ENCODE assay signal across 1 cellular context in the genomic region with DNA sequence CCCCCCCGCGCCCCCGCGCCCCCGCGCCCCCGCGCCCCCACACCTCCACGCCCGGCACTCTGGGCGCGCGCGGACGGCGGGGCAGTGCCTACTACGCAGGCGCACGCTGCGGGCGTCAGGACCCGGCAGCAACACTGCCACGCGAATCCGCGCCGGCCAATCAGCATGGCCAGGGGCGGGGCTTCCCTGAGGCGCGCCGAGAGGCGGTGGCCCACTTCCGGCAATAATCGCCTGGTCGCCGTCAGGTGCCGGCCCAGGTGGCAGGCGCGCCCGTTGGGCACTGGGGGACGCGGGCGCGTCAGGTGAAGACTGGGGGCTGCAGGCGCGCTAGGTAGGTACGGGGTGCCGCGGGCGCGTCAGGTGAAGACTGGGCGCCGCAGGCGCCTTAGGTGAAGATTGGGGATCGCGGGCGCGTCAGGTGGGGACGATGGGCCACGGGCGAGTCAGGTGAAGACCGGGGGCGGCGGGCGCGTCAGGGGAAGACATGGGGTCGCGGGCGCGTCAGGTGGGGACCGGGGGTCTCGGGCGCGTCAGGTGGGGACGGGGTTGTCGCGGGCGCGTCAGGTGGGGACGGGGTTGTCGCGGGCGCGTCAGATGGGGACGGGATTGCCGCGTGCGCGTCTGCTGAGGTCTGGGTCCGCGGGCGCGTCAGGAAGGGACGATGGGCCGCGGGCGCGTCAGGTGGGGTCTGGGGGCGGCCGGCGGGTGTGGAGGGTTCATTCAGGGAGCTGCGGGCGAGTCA.
A peak's percentile ranks its signal among the peaks of the same experiment; 100 is the strongest.
TF ChIP-seq lines count a peak whose summit lies in the region.

No MANE protein-coding gene starts in this region.

TF ChIP-seq in HepG2, 621 proteins besides CTCF, POLR2A, EP300 and RAD21 (continued from another document):
- TF ChIP-seq, protein P1, sequence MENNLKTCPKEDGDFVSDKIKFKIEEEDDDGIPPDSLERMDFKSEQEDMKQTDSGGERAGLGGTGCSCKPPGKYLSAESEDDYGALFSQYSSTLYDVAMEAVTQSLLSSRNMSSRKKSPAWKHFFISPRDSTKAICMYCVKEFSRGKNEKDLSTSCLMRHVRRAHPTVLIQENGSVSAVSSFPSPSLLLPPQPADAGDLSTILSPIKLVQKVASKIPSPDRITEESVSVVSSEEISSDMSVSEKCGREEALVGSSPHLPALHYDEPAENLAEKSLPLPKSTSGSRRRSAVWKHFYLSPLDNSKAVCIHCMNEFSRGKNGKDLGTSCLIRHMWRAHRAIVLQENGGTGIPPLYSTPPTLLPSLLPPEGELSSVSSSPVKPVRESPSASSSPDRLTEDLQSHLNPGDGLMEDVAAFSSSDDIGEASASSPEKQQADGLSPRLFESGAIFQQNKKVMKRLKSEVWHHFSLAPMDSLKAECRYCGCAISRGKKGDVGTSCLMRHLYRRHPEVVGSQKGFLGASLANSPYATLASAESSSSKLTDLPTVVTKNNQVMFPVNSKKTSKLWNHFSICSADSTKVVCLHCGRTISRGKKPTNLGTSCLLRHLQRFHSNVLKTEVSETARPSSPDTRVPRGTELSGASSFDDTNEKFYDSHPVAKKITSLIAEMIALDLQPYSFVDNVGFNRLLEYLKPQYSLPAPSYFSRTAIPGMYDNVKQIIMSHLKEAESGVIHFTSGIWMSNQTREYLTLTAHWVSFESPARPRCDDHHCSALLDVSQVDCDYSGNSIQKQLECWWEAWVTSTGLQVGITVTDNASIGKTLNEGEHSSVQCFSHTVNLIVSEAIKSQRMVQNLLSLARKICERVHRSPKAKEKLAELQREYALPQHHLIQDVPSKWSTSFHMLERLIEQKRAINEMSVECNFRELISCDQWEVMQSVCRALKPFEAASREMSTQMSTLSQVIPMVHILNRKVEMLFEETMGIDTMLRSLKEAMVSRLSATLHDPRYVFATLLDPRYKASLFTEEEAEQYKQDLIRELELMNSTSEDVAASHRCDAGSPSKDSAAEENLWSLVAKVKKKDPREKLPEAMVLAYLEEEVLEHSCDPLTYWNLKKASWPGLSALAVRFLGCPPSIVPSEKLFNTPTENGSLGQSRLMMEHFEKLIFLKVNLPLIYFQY (CRISPR knock-in tag; IDR thresholded peaks at IDR 0.05; ENCODE audit: borderline replicate concordance): peak; percentile 81; the same call in 1 of the 2 replicates
- TF ChIP-seq SKI (IDR thresholded peaks at IDR 0.05; ENCODE audit: partially characterized antibody): peak; percentile 11
- no peak for TF ChIP-seq ZNF615 (CRISPR knock-in tag; IDR thresholded peaks at IDR 0.05; ENCODE audit: borderline replicate concordance)
- TF ChIP-seq, protein P2, sequence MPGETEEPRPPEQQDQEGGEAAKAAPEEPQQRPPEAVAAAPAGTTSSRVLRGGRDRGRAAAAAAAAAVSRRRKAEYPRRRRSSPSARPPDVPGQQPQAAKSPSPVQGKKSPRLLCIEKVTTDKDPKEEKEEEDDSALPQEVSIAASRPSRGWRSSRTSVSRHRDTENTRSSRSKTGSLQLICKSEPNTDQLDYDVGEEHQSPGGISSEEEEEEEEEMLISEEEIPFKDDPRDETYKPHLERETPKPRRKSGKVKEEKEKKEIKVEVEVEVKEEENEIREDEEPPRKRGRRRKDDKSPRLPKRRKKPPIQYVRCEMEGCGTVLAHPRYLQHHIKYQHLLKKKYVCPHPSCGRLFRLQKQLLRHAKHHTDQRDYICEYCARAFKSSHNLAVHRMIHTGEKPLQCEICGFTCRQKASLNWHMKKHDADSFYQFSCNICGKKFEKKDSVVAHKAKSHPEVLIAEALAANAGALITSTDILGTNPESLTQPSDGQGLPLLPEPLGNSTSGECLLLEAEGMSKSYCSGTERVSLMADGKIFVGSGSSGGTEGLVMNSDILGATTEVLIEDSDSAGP (CRISPR knock-in tag; IDR thresholded peaks at IDR 0.05; ENCODE audit: borderline replicate concordance): peak; percentile 81; the same call in 1 of the 2 replicates
- peak; percentile 29; the same call in 1 of the 2 replicates for TF ChIP-seq DR1 (CRISPR knock-in tag; IDR thresholded peaks at IDR 0.05)
- TF ChIP-seq, protein P3, sequence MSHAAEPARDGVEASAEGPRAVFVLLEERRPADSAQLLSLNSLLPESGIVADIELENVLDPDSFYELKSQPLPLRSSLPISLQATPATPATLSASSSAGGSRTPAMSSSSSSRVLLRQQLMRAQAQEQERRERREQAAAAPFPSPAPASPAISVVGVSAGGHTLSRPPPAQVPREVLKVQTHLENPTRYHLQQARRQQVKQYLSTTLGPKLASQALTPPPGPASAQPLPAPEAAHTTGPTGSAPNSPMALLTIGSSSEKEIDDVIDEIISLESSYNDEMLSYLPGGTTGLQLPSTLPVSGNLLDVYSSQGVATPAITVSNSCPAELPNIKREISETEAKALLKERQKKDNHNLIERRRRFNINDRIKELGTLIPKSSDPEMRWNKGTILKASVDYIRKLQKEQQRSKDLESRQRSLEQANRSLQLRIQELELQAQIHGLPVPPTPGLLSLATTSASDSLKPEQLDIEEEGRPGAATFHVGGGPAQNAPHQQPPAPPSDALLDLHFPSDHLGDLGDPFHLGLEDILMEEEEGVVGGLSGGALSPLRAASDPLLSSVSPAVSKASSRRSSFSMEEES (CRISPR knock-in tag; IDR thresholded peaks at IDR 0.05): peak; percentile 71
- peak; percentile 99 for TF ChIP-seq FOXK1 (CRISPR knock-in tag; IDR thresholded peaks at IDR 0.05; ENCODE audit: borderline replicate concordance, low read depth)
- TF ChIP-seq NFIB (CRISPR knock-in tag; IDR thresholded peaks at IDR 0.05; ENCODE audit: borderline replicate concordance): no peak
- TF ChIP-seq, protein P4, sequence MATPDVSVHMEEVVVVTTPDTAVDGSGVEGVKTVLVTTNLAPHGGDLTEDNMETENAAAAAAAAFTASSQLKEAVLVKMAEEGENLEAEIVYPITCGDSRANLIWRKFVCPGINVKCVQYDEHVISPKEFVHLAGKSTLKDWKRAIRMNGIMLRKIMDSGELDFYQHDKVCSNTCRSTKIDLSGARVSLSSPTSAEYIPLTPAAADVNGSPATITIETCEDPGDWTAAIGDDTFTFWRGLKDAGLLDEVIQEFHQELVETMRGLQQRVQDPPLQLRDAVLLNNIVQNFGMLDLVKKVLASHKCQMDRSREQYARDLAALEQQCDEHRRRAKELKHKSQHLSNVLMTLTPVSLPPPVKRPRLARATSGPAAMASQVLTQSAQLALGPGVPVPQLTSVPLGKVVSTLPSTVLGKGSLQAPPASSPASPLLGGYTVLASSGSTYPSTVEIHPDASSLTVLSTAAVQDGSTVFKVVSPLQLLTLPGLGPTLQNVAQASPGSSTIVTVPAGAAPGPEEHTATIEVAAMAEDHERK (CRISPR knock-in tag; IDR thresholded peaks at IDR 0.05; ENCODE audit: low read depth): 0 out of 2 replicates have a peak, but pooled peaks have one; percentile 34
- TF ChIP-seq PRPF4 (IDR thresholded peaks at IDR 0.05; ENCODE audit: low read depth, low read length, poor library complexity, severe bottlenecking): no peak
- TF ChIP-seq ZSCAN31 (CRISPR knock-in tag; IDR thresholded peaks at IDR 0.05; ENCODE audit: low read depth): peak; percentile 83; the same call in 1 of the 2 replicates
- peak; percentile 69; the same call in 1 of the 2 replicates for TF ChIP-seq YEATS4 (CRISPR knock-in tag; IDR thresholded peaks at IDR 0.05; ENCODE audit: borderline replicate concordance)
- 0 out of 2 replicates have a peak, but pooled peaks have one; percentile 46 for TF ChIP-seq MIER2 (CRISPR knock-in tag; IDR thresholded peaks at IDR 0.05)
- TF ChIP-seq NCOR1 (IDR thresholded peaks at IDR 0.05; ENCODE audit: borderline replicate concordance, low read length): no peak
- peak; percentile 44; the same call in 1 of the 2 replicates for TF ChIP-seq RXRB (CRISPR knock-in tag; IDR thresholded peaks at IDR 0.05; ENCODE audit: borderline replicate concordance)
- TF ChIP-seq ZNF850 (CRISPR knock-in tag; conservative IDR thresholded peaks at IDR 0.05): no peak
- TF ChIP-seq NFYB (CRISPR knock-in tag; IDR thresholded peaks at IDR 0.05): peak; percentile 90
- TF ChIP-seq, protein P5, sequence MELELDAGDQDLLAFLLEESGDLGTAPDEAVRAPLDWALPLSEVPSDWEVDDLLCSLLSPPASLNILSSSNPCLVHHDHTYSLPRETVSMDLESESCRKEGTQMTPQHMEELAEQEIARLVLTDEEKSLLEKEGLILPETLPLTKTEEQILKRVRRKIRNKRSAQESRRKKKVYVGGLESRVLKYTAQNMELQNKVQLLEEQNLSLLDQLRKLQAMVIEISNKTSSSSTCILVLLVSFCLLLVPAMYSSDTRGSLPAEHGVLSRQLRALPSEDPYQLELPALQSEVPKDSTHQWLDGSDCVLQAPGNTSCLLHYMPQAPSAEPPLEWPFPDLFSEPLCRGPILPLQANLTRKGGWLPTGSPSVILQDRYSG (CRISPR knock-in tag; IDR thresholded peaks at IDR 0.05): no peak
- TF ChIP-seq, protein P6, sequence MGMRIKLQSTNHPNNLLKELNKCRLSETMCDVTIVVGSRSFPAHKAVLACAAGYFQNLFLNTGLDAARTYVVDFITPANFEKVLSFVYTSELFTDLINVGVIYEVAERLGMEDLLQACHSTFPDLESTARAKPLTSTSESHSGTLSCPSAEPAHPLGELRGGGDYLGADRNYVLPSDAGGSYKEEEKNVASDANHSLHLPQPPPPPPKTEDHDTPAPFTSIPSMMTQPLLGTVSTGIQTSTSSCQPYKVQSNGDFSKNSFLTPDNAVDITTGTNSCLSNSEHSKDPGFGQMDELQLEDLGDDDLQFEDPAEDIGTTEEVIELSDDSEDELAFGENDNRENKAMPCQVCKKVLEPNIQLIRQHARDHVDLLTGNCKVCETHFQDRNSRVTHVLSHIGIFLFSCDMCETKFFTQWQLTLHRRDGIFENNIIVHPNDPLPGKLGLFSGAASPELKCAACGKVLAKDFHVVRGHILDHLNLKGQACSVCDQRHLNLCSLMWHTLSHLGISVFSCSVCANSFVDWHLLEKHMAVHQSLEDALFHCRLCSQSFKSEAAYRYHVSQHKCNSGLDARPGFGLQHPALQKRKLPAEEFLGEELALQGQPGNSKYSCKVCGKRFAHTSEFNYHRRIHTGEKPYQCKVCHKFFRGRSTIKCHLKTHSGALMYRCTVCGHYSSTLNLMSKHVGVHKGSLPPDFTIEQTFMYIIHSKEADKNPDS (CRISPR knock-in tag; IDR thresholded peaks at IDR 0.05): no peak
- TF ChIP-seq ZSCAN29 (CRISPR knock-in tag; conservative IDR thresholded peaks at IDR 0.05): no peak
- no peak for TF ChIP-seq IKZF1 (IDR thresholded peaks at IDR 0.05)
- no peak for TF ChIP-seq GPN1 (CRISPR knock-in tag; IDR thresholded peaks at IDR 0.05; ENCODE audit: borderline replicate concordance)
- peak; percentile 35; the same call in 1 of the 2 replicates for TF ChIP-seq CEBPG (CRISPR knock-in tag; IDR thresholded peaks at IDR 0.05)
- TF ChIP-seq, protein P7, sequence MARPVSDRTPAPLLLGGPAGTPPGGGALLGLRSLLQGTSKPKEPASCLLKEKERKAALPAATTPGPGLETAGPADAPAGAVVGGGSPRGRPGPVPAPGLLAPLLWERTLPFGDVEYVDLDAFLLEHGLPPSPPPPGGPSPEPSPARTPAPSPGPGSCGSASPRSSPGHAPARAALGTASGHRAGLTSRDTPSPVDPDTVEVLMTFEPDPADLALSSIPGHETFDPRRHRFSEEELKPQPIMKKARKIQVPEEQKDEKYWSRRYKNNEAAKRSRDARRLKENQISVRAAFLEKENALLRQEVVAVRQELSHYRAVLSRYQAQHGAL (CRISPR knock-in tag; IDR thresholded peaks at IDR 0.05; ENCODE audit: not compliant biosample characterization): no peak
